11 cellular contexts compared by ENCODE assay signal in genomic region chr17:69485901-69486643, GRCh38.
A peak's percentile ranks its signal among the peaks of the same experiment; 100 is the strongest.
DNase-seq lines count a peak whose midpoint lies in the region; TF ChIP-seq lines count a peak whose summit lies in the region.
"Had no signal": no experiment of that assay in that cellular context is flagged by ENCODE, and none has a peak within 500 bp of the region (broad histone marks: within the 10 kb centered on the region; RNA-seq: fewer than 3 reads in every experiment).

No MANE protein-coding gene starts in this region.

- peaks cover 2% of the 10 kb centered on the region for H3K9me3 Mint-ChIP-seq in progenitor cell of endocrine pancreas (ENCODE audit: low read depth)
- H3K9me3 Mint-ChIP-seq: activated T-cell treated with anti-CD3 and anti-CD28 coated beads, Interleukin-2, amount 50 U/mL, for 4 hours had no signal

- peak overlapping the region; percentile 7 for H3K27ac Mint-ChIP-seq in progenitor cell of endocrine pancreas

- POLR2A ChIA-PET in A673 (lab: Charles Lee; ENCODE audit: low non-redundant PET) = no interaction called here

- peak; percentile 19 for DNase-seq in ELR (ENCODE audit: low read depth)
- peak; percentile 75 for DNase-seq in Karpas-422
- DNase-seq in dorsolateral prefrontal cortex = no peak
- no peak for DNase-seq in progenitor cell of endocrine pancreas (ENCODE audit: low spot score, unreplicated experiment)
- DNase-seq in HPDE6-E6E7 (ENCODE audit: extremely low spot score) = no peak
- no peak for DNase-seq in MG63
- DNase-seq in A673 (ENCODE audit: low spot score) = no peak
- DNase-seq: activated T-cell treated with anti-CD3 and anti-CD28 coated beads, Interleukin-2, amount 50 U/mL, for 4 hours; body of pancreas; Calu3; Kasumi-1 had no signal

- no peaks in the 10 kb centered on the region for H3K36me3 Mint-ChIP-seq in progenitor cell of endocrine pancreas (ENCODE audit: insufficient read depth)

- H3K4me1 Mint-ChIP-seq in progenitor cell of endocrine pancreas (ENCODE audit: low read depth) = peaks cover 8% of the 10 kb centered on the region

- H3K27ac ChIP-seq in Karpas-422 (ENCODE audit: low read length) (no peak overlapping the region), dorsolateral prefrontal cortex (peak overlapping the region in 35 of 59 donors; percentile 2 to 65 (median 37)), A673 (ENCODE audit: low read depth, low read length, poor library complexity, severe bottlenecking) (no peak overlapping the region)
- H3K27ac ChIP-seq: body of pancreas had no signal

- no peak overlapping the region for H3K4me3 Mint-ChIP-seq in progenitor cell of endocrine pancreas (ENCODE audit: low read depth)
- H3K4me3 Mint-ChIP-seq: activated T-cell treated with anti-CD3 and anti-CD28 coated beads, Interleukin-2, amount 50 U/mL, for 4 hours had no signal

- H4K20me1 ChIP-seq in Karpas-422 (ENCODE audit: insufficient read depth, low read depth, low read length) = no peaks in the 10 kb centered on the region

- intact Hi-C loops in dorsolateral prefrontal cortex (cut with DNase I) (no loop called here), A673 (cut with micrococcal nuclease; ENCODE audit: unreplicated experiment) (no loop called here)

- no peaks in the 10 kb centered on the region for H3K27me3 ChIP-seq in Karpas-422 (ENCODE audit: low read length)
- H3K27me3 ChIP-seq in dorsolateral prefrontal cortex = no peaks in the 10 kb centered on the region
- no peaks in the 10 kb centered on the region for H3K27me3 ChIP-seq in MG63
- no peaks in the 10 kb centered on the region for H3K27me3 ChIP-seq in A673 (replicated peaks; ENCODE audit: insufficient read depth, low read depth, low read length, poor library complexity)
- H3K27me3 ChIP-seq: body of pancreas had no signal

- no peaks in the 10 kb centered on the region for H3K79me2 ChIP-seq in Karpas-422 (ENCODE audit: low read length)

- H3K36me3 ChIP-seq in Karpas-422 (ENCODE audit: insufficient read depth, low read length) = no peaks in the 10 kb centered on the region; the same call in 1 of the 2 replicates
- H3K36me3 ChIP-seq in MG63 = no peaks in the 10 kb centered on the region
- no peaks in the 10 kb centered on the region for H3K36me3 ChIP-seq in A673 (ENCODE audit: insufficient read depth, low read length, poor library complexity, severe bottlenecking)

- H3K4me3 ChIP-seq in Karpas-422 (ENCODE audit: low read length) (no peak overlapping the region), dorsolateral prefrontal cortex (no peak overlapping the region), MG63 (no peak overlapping the region), A673 (ENCODE audit: low read depth, low read length, poor library complexity, severe bottlenecking) (no peak overlapping the region)
- H3K4me3 ChIP-seq: body of pancreas had no signal

- 0 out of 2 replicates have a peak overlapping the region, but pooled peaks have one; percentile 40 for H2AFZ ChIP-seq in Karpas-422 (ENCODE audit: low read length)

- H3K4me1 ChIP-seq in Karpas-422 (ENCODE audit: low read length) (peaks cover 38% of the 10 kb centered on the region), A673 (ENCODE audit: insufficient read depth, low read length, poor library complexity, severe bottlenecking) (no peaks in the 10 kb centered on the region)

- no peak for TF ChIP-seq CTCF in dorsolateral prefrontal cortex (IDR thresholded peaks at IDR 0.05 in 54 of 56, conservative IDR thresholded peaks at IDR 0.05 in 2 of 56; ENCODE audit: low read depth in 1 of 56, partially characterized antibody in 56 of 56)
- TF ChIP-seq CTCF in progenitor cell of endocrine pancreas (IDR thresholded peaks at IDR 0.05; ENCODE audit: unreplicated experiment) = no peak
- TF ChIP-seq CTCF in A673 (conservative IDR thresholded peaks at IDR 0.05; ENCODE audit: low read depth, low read length) = no peak

- CTCF ChIA-PET in A673 (lab: Charles Lee) = no interaction called here

- 0 out of 2 replicates have a peak overlapping the region, but pooled peaks have one; percentile 23 for H3K9ac ChIP-seq in Karpas-422 (ENCODE audit: low read length)

- no peaks in the 10 kb centered on the region for H3K27me3 Mint-ChIP-seq in progenitor cell of endocrine pancreas

- BruUV-seq in A673 (replicated peaks; lab: Mats Ljungman, UMichigan) = no TSS peak

- H3K9me3 ChIP-seq in Karpas-422 (ENCODE audit: low read length) (no peaks in the 10 kb centered on the region; the same call in 1 of the 2 replicates), MG63 (no peaks in the 10 kb centered on the region), A673 (ENCODE audit: low read depth, low read length, poor library complexity, severe bottlenecking) (no peaks in the 10 kb centered on the region)
- H3K9me3 ChIP-seq: body of pancreas had no signal

- H3K9me2 ChIP-seq in Karpas-422 (replicated peaks; ENCODE audit: insufficient read depth, low read length) = no peaks in the 10 kb centered on the region

- peak overlapping the region; percentile 37 for H3K4me2 ChIP-seq in Karpas-422 (ENCODE audit: low read depth, low read length, poor library complexity, severe bottlenecking)

Comparison
In these comparisons a context has a peak if more than half of its experiments do, and no peak if none do; other contexts are left out.
1. DNase-seq: peak in ELR (single experiment) and Karpas-422 (single experiment); none in dorsolateral prefrontal cortex (0 of 10), progenitor cell of endocrine pancreas (single experiment), HPDE6-E6E7 (single experiment), MG63 (single experiment) and A673 (single experiment).
2. H3K27ac ChIP-seq: peak in dorsolateral prefrontal cortex (35 of 59); none in Karpas-422 (single experiment) and A673 (single experiment).